Comparison of ENCODE assay signal across 11 cellular contexts in the genomic region with DNA sequence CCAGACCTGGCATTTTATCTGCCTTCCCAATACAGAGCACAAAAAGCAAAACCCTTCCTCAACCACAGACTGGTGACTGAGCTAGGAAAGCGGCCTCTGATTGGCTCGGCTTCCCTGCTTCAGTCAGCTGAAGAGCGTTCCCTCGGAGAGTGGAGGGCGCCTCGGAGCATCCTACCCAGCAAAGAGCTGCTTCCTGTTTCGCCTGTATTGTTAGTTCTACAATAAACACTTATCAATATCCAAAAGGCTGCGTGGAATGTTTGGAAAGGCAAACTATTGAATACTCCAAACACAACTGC.
DNase-seq lines count a peak whose midpoint lies in the region; TF ChIP-seq lines count a peak whose summit lies in the region.
"Had no signal": no experiment of that assay in that cellular context is flagged by ENCODE, and none has a peak within 500 bp of the region (broad histone marks: within the 10 kb centered on the region; RNA-seq: fewer than 3 reads in every experiment).

No MANE protein-coding gene starts in this region.

- H3K4me3 ChIP-seq in brain microvascular endothelial cell (ENCODE audit: low read depth, low read length) = no peak overlapping the region
- H3K4me3 ChIP-seq: uterus had no signal

- TF ChIP-seq CTCF in brain microvascular endothelial cell (IDR thresholded peaks at IDR 0.05; ENCODE audit: low read depth, low read length, missing control alignments) = no peak
- TF ChIP-seq CTCF in RWPE1 (conservative IDR thresholded peaks at IDR 0.05; ENCODE audit: low read depth) = no peak

- no peaks in the 10 kb centered on the region for H3K36me3 ChIP-seq in brain microvascular endothelial cell (replicated peaks)
- H3K36me3 ChIP-seq: neutrophil, uterus had no signal

- DNase-seq in DMS153 treated with DMSO at 0.1 percent for 48 hours (lab: John Stamatoyannopoulos, UW; ENCODE audit: unreplicated experiment) = peak; percentile 70
- DNase-seq in NCI-H1694 (lab: John Stamatoyannopoulos, UW) = peak; percentile 77
- DNase-seq in brain microvascular endothelial cell = peak; percentile 28
- peak; percentile 34 for DNase-seq in iris pigment epithelial cell (ENCODE audit: low read depth)
- no peak for DNase-seq in RWPE1 (ENCODE audit: low spot score)
- no peak for DNase-seq in NCI-H446 treated with DMSO at 0.1 percent for 48 hours (lab: John Stamatoyannopoulos, UW)
- DNase-seq in activated CD4-positive, alpha-beta T cell treated with anti-CD3 and anti-CD28 coated beads for 4 hours = no peak
- DNase-seq in NCI-H1048 (lab: John Stamatoyannopoulos, UW) = no peak
- DNase-seq: activated gamma-delta T cell treated with Interleukin-2 at 50 U/mL for 16 hours had no signal

- POLR2A ChIA-PET in RWPE1 (lab: Yijun Ruan, JAX; ENCODE audit: low non-redundant PET) = interaction anchor here (0.6 kb wide), 1 partner anchor 78 kb away, joined by 3 read pairs; no protein-coding TSS in a partner anchor

- CTCF ChIA-PET in RWPE1 (lab: Yijun Ruan, JAX) = no interaction called here

- in situ Hi-C loops in brain microvascular endothelial cell (cut with HindIII; ENCODE audit: low pct_ligation_motif_present, low sequenced_read_pairs) = no loop called here

- H3K27ac ChIP-seq in brain microvascular endothelial cell = no peak overlapping the region
- H3K27ac ChIP-seq in RWPE1 = no peak overlapping the region
- H3K27ac ChIP-seq: neutrophil, uterus had no signal

- no peaks in the 10 kb centered on the region for H3K27me3 ChIP-seq in brain microvascular endothelial cell (replicated peaks)
- H3K27me3 ChIP-seq: neutrophil, uterus had no signal

Comparison
In these comparisons a context has a peak if more than half of its experiments do, and no peak if none do; other contexts are left out.
1. DNase-seq: peak in DMS153 treated with DMSO at 0.1 percent for 48 hours (single experiment), NCI-H1694 (single experiment), brain microvascular endothelial cell (single experiment) and iris pigment epithelial cell (single experiment); none in RWPE1 (single experiment), NCI-H446 treated with DMSO at 0.1 percent for 48 hours (single experiment), activated CD4-positive, alpha-beta T cell treated with anti-CD3 and anti-CD28 coated beads for 4 hours (0 of 2) and NCI-H1048 (single experiment).